Comparison of ENCODE assay signal across 9 cellular contexts in genomic region chr9:21357479-21358290, GRCh38. TPM values are rescaled to one million over a fixed set of nuclear protein-coding genes. Genes with fewer than 3 reads are reported as not detected.
DNase-seq lines count a peak whose midpoint lies in the region; ATAC-seq lines count a peak whose summit lies in the region.
"Had no signal": no experiment of that assay in that cellular context is flagged by ENCODE, and none has a peak within 500 bp of the region (broad histone marks: within the 10 kb centered on the region; RNA-seq: fewer than 3 reads in every experiment).

No MANE protein-coding gene starts in this region.

- peak; percentile 90 to 91 for ATAC-seq in activated T-cell treated with anti-CD3 and anti-CD28 coated beads, Interleukin-2, amount 50 U/mL, for 4 hours
- ATAC-seq in HG02884 (IDR thresholded peaks at IDR 0.05; ENCODE audit: unreplicated experiment), result peak; percentile 96
- ATAC-seq in T-helper 17 cell, result peak; percentile 67

- H3K4me1 Mint-ChIP-seq in activated T-cell treated with anti-CD3 and anti-CD28 coated beads, Interleukin-2, amount 50 U/mL, for 4 hours (ENCODE audit: low read depth), result peaks cover 20% of the 10 kb centered on the region
- peaks cover 9% of the 10 kb centered on the region for H3K4me1 Mint-ChIP-seq in T-helper 17 cell

- DNase-seq in activated T-cell treated with anti-CD3 and anti-CD28 coated beads, Interleukin-2, amount 50 U/mL, for 4 hours, result no peak
- no peak for DNase-seq in activated T-cell treated with anti-CD3 and anti-CD28 coated beads, Interleukin-2, amount 50 U/mL, for 1 hour
- no peak for DNase-seq in T-helper 17 cell
- peak; percentile 0 for DNase-seq in stimulated activated naive CD4-positive, alpha-beta T cell treated with Interleukin-2 at 50 U/mL for 16 hours (lab: John Stamatoyannopoulos, UW)
- no peak for DNase-seq in GM19240 (ENCODE audit: insufficient read length, low spot score)
- DNase-seq in NCI-H526 (lab: John Stamatoyannopoulos, UW), result no peak
- DNase-seq in kidney tubule cell (ENCODE audit: low spot score), result no peak

- H3K36me3 Mint-ChIP-seq in activated T-cell treated with anti-CD3 and anti-CD28 coated beads, Interleukin-2, amount 50 U/mL, for 4 hours (ENCODE audit: insufficient read depth), result peaks cover 2% of the 10 kb centered on the region
- H3K36me3 Mint-ChIP-seq in T-helper 17 cell (ENCODE audit: low read depth), result no peaks in the 10 kb centered on the region

- H3K4me3 Mint-ChIP-seq in activated T-cell treated with anti-CD3 and anti-CD28 coated beads, Interleukin-2, amount 50 U/mL, for 4 hours, result peak overlapping the region; percentile 59
- peak overlapping the region; percentile 68 for H3K4me3 Mint-ChIP-seq in T-helper 17 cell

- peaks cover 5% of the 10 kb centered on the region for H3K27me3 Mint-ChIP-seq in activated T-cell treated with anti-CD3 and anti-CD28 coated beads, Interleukin-2, amount 50 U/mL, for 4 hours (ENCODE audit: low read depth)
- H3K27me3 Mint-ChIP-seq in T-helper 17 cell, result peaks cover 3% of the 10 kb centered on the region

- H3K9me3 ChIP-seq in T-helper 17 cell (ENCODE audit: control insufficient read depth, low read length, poor library complexity, severe bottlenecking), result no peaks in the 10 kb centered on the region
- H3K9me3 ChIP-seq: SJSA1 had no signal

- H3K9me3 Mint-ChIP-seq in activated T-cell treated with anti-CD3 and anti-CD28 coated beads, Interleukin-2, amount 50 U/mL, for 4 hours, result peaks cover 5% of the 10 kb centered on the region

- peak overlapping the region; percentile 86 for H3K27ac Mint-ChIP-seq in T-helper 17 cell

RNA-seq across cellular contexts. Expression of gene IFNA6, which starts 7.0 kb away (rescaled TPM):
- total RNA-seq in activated T-cell treated with anti-CD3 and anti-CD28 coated beads, Interleukin-2, amount 50 U/mL, for 4 hours, result not detected
- total RNA-seq in T-helper 17 cell, result not detected
- total RNA-seq: SJSA1 had no signal

RNA-seq across cellular contexts. Expression of gene IFNA13, which starts 10.2 kb away (rescaled TPM):
- not detected for total RNA-seq in activated T-cell treated with anti-CD3 and anti-CD28 coated beads, Interleukin-2, amount 50 U/mL, for 4 hours
- total RNA-seq in T-helper 17 cell, result not detected
- total RNA-seq: SJSA1 had no signal

RNA-seq across cellular contexts. Expression of gene KLHL9, which starts 22.5 kb away (rescaled TPM):
- 10 to 100 TPM; 11.8 to 13.5 (median 12.9) TPM for total RNA-seq in activated T-cell treated with anti-CD3 and anti-CD28 coated beads, Interleukin-2, amount 50 U/mL, for 4 hours
- total RNA-seq in T-helper 17 cell, result 10 to 100 TPM; 13.7 to 16.2 TPM

RNA-seq across cellular contexts. Expression of gene IFNA2, which starts 27.5 kb away (rescaled TPM):
- not detected for total RNA-seq in activated T-cell treated with anti-CD3 and anti-CD28 coated beads, Interleukin-2, amount 50 U/mL, for 4 hours
- total RNA-seq in T-helper 17 cell, result not detected
- total RNA-seq: SJSA1 had no signal

RNA-seq across cellular contexts. Expression of gene IFNA8, which starts 51.2 kb away (rescaled TPM):
- total RNA-seq in activated T-cell treated with anti-CD3 and anti-CD28 coated beads, Interleukin-2, amount 50 U/mL, for 4 hours, result not detected
- total RNA-seq in T-helper 17 cell, result not detected
- total RNA-seq: SJSA1 had no signal
